Comparison of ENCODE assay signal across 13 cellular contexts in genomic region chr7:82050792-82051191, GRCh38.
DNase-seq lines count a peak whose midpoint lies in the region; TF ChIP-seq lines count a peak whose summit lies in the region.
"Had no signal": no experiment of that assay in that cellular context is flagged by ENCODE, and none has a peak within 500 bp of the region (broad histone marks: within the 10 kb centered on the region; RNA-seq: fewer than 3 reads in every experiment).

No MANE protein-coding gene starts in this region.

- no peak overlapping the region for H3K27ac Mint-ChIP-seq in T-helper 2 cell treated with Interferon-gamma antibody and Interleukin-4, amounts not matched to agents 5 μg/mL and 100 μg/mL, for 36 hours
- no peak overlapping the region for H3K27ac Mint-ChIP-seq in CD14-positive monocyte

- no peaks in the 10 kb centered on the region for H3K27me3 Mint-ChIP-seq in T-helper 2 cell treated with Interferon-gamma antibody and Interleukin-4, amounts not matched to agents 5 μg/mL and 100 μg/mL, for 36 hours (ENCODE audit: low read depth)
- H3K27me3 Mint-ChIP-seq in CD14-positive monocyte (ENCODE audit: low read depth in 3 of 3): peaks cover 0 to 3% (median 0%) of the 10 kb centered on the region in 3 donors

- DNase-seq in GM04504 (ENCODE audit: low read depth) (peak; percentile 59), RPMI7951 (ENCODE audit: low read depth) (peak; percentile 38), fibroblast of the aortic adventitia (ENCODE audit: low read depth) (peak; percentile 81), renal cortical epithelial cell (ENCODE audit: low read depth) (peak; percentile 10), NCI-H1436 treated with DMSO at 0.1 percent for 48 hours (lab: John Stamatoyannopoulos, UW) (no peak), CD14-positive monocyte (ENCODE audit: low spot score) (no peak)
- DNase-seq in T-helper 2 cell treated with Interferon-gamma antibody and Interleukin-4, amounts not matched to agents 5 μg/mL and 100 μg/mL, for 36 hours (ENCODE audit: low spot score): no peak
- DNase-seq in effector CD4-positive, alpha-beta T cell: no peak
- DNase-seq: activated CD4-positive, CD25-positive, alpha-beta regulatory T cell; NCI-H2107 had no signal

- H3K4me1 Mint-ChIP-seq in T-helper 2 cell treated with Interferon-gamma antibody and Interleukin-4, amounts not matched to agents 5 μg/mL and 100 μg/mL, for 36 hours (ENCODE audit: low read depth): no peaks in the 10 kb centered on the region
- no peaks in the 10 kb centered on the region for H3K4me1 Mint-ChIP-seq in CD14-positive monocyte

- H3K4me3 Mint-ChIP-seq in T-helper 2 cell treated with Interferon-gamma antibody and Interleukin-4, amounts not matched to agents 5 μg/mL and 100 μg/mL, for 36 hours: no peak overlapping the region
- no peak overlapping the region for H3K4me3 Mint-ChIP-seq in CD14-positive monocyte
- H3K4me3 Mint-ChIP-seq: mesothelial cell of epicardium had no signal

- intact Hi-C loops in CD14-positive monocyte (cut with micrococcal nuclease): no loop called here

- H3K4me3 ChIP-seq in fibroblast of the aortic adventitia (ENCODE audit: low read depth, low read length): no peak overlapping the region
- H3K4me3 ChIP-seq: skin epidermis, uterus had no signal

- H3K9me3 Mint-ChIP-seq in T-helper 2 cell treated with Interferon-gamma antibody and Interleukin-4, amounts not matched to agents 5 μg/mL and 100 μg/mL, for 36 hours: no peaks in the 10 kb centered on the region
- peaks cover 0 to 2% (median 0%) of the 10 kb centered on the region in 7 donors for H3K9me3 Mint-ChIP-seq in CD14-positive monocyte
- H3K9me3 Mint-ChIP-seq: mesothelial cell of epicardium had no signal

- H3K36me3 Mint-ChIP-seq in T-helper 2 cell treated with Interferon-gamma antibody and Interleukin-4, amounts not matched to agents 5 μg/mL and 100 μg/mL, for 36 hours (ENCODE audit: low read depth): no peaks in the 10 kb centered on the region
- no peaks in the 10 kb centered on the region for H3K36me3 Mint-ChIP-seq in CD14-positive monocyte
- H3K36me3 Mint-ChIP-seq: mesothelial cell of epicardium had no signal

- TF ChIP-seq CTCF in fibroblast of the aortic adventitia (IDR thresholded peaks at IDR 0.05; ENCODE audit: insufficient read depth, low read length) (no peak), CD14-positive monocyte (IDR thresholded peaks at IDR 0.05) (no peak)

Comparison
In these comparisons a context has a peak if more than half of its experiments do, and no peak if none do; other contexts are left out.
1. DNase-seq: peak in GM04504 (single experiment), RPMI7951 (single experiment), fibroblast of the aortic adventitia (single experiment) and renal cortical epithelial cell (single experiment); none in T-helper 2 cell treated with Interferon-gamma antibody and Interleukin-4, amounts not matched to agents 5 μg/mL and 100 μg/mL, for 36 hours (single experiment), effector CD4-positive, alpha-beta T cell (single experiment), NCI-H1436 treated with DMSO at 0.1 percent for 48 hours (single experiment) and CD14-positive monocyte (single experiment).